Comparison of ENCODE assay signal across 16 cellular contexts in genomic region chr12:59499774-59500173, GRCh38.
A peak's percentile ranks its signal among the peaks of the same experiment; 100 is the strongest.
DNase-seq lines count a peak whose midpoint lies in the region; ATAC-seq and TF ChIP-seq lines count a peak whose summit lies in the region.
"Had no signal": no experiment of that assay in that cellular context is flagged by ENCODE, and none has a peak within 500 bp of the region (broad histone marks: within the 10 kb centered on the region; RNA-seq: fewer than 3 reads in every experiment).

No MANE protein-coding gene starts in this region.

- ATAC-seq in GM19328 (IDR thresholded peaks at IDR 0.05; ENCODE audit: unreplicated experiment): peak; percentile 86
- ATAC-seq in HG02759 (IDR thresholded peaks at IDR 0.05; ENCODE audit: unreplicated experiment): peak; percentile 89
- ATAC-seq in HG03457 (IDR thresholded peaks at IDR 0.05; ENCODE audit: unreplicated experiment): peak; percentile 88
- ATAC-seq: heart left ventricle had no signal

- intact Hi-C loops in transverse colon (cut with DNase I; ENCODE audit: low total_unique reads): no loop called here

- H3K27me3 ChIP-seq in transverse colon: no peaks in the 10 kb centered on the region
- H3K27me3 ChIP-seq: BLaER1 treated with 17β-estradiol and CSF1 and Interleukin-3, amounts not matched to agents 10 nM and 100 nM; heart left ventricle; SJSA1 had no signal

- TF ChIP-seq POLR2A in transverse colon (IDR thresholded peaks at IDR 0.05): no peak

- H3K27ac ChIP-seq in transverse colon: no peak overlapping the region
- H3K27ac ChIP-seq: BLaER1 treated with 17β-estradiol and CSF1 and Interleukin-3, amounts not matched to agents 10 nM and 100 nM; heart left ventricle; SJSA1 had no signal

- POLR2A ChIA-PET in HEK293T (lab: Yijun Ruan, JAX): no interaction called here

- WGBS in transverse colon (ENCODE audit: low coverage in 1 of 2), 2 donors: 65 to 100% methylated on average over 1 of the region's 1 CpG

- peak; percentile 45 for DNase-seq in GM12865 (ENCODE audit: low read depth)
- DNase-seq in mucosa of gallbladder (ENCODE audit: low spot score): no peak
- no peak for DNase-seq in NK-92 treated with Interleukin-12 subunit alpha and Interleukin-12 subunit beta, amount 100 ng/mL, for 24 hours (lab: John Stamatoyannopoulos, UW)
- no peak for DNase-seq in HEK293T (ENCODE audit: extremely low spot score)
- DNase-seq in transverse colon: no peak
- DNase-seq: activated CD4-positive, CD25-positive, alpha-beta regulatory T cell treated with anti-CD3 and anti-CD28 coated beads, Interleukin-2, amount 50 U/mL, for 72 hours; activated naive CD8-positive, alpha-beta T cell treated with anti-CD3 and anti-CD28 coated beads, Interleukin-2, amount 10 ng/mL, durations not matched to agents 7 days and 5 days; effector CD4-positive, alpha-beta T cell; heart left ventricle; mesenchymal stem cell; NCI-H446 had no signal

- no peak overlapping the region for H3K4me3 ChIP-seq in GM12865 (ENCODE audit: low read depth, low read length)
- H3K4me3 ChIP-seq in transverse colon: no peak overlapping the region
- H3K4me3 ChIP-seq: BLaER1 treated with 17β-estradiol and CSF1 and Interleukin-3, amounts not matched to agents 10 nM and 100 nM; heart left ventricle; SJSA1 had no signal

- H3K4me1 ChIP-seq in transverse colon: no peaks in the 10 kb centered on the region
- H3K4me1 ChIP-seq: heart left ventricle, SJSA1 had no signal

- H3K36me3 ChIP-seq in transverse colon: no peaks in the 10 kb centered on the region
- H3K36me3 ChIP-seq: BLaER1 treated with 17β-estradiol and CSF1 and Interleukin-3, amounts not matched to agents 10 nM and 100 nM; heart left ventricle; SJSA1 had no signal

- CTCF ChIA-PET in HEK293T (lab: Yijun Ruan, JAX): no interaction called here

- no peak for TF ChIP-seq CTCF in GM12865 (IDR thresholded peaks at IDR 0.05; ENCODE audit: insufficient read depth, low read depth, low read length, missing control alignments)
- no peak for TF ChIP-seq CTCF in transverse colon (IDR thresholded peaks at IDR 0.05)

- in situ Hi-C loops in transverse colon (cut with MboI; ENCODE audit: low pct_ligation_motif_present in 1 of 4, low pct_unique_long_range_greater_than_20kb in 1 of 4, low sequenced_read_pairs in 3 of 4): no loop called here

- TF ChIP-seq EP300 in transverse colon (IDR thresholded peaks at IDR 0.05; ENCODE audit: low read depth): no peak

- no peaks in the 10 kb centered on the region for H3K9me3 ChIP-seq in transverse colon
- H3K9me3 ChIP-seq: BLaER1 treated with 17β-estradiol and CSF1 and Interleukin-3, amounts not matched to agents 10 nM and 100 nM; heart left ventricle; SJSA1 had no signal

TF ChIP-seq in HEK293T, 16 proteins besides CTCF, POLR2A, EP300 and RAD21:
- TF ChIP-seq HDGF (IDR thresholded peaks at IDR 0.05; ENCODE audit: borderline replicate concordance): no peak
- no peak for TF ChIP-seq PKNOX1 (IDR thresholded peaks at IDR 0.05)
- no peak for TF ChIP-seq NFRKB (IDR thresholded peaks at IDR 0.05)
- no peak for TF ChIP-seq FOXK2 (IDR thresholded peaks at IDR 0.05)
- TF ChIP-seq ZNF384 (IDR thresholded peaks at IDR 0.05): no peak
- TF ChIP-seq SUZ12 (IDR thresholded peaks at IDR 0.05): no peak
- no peak for TF ChIP-seq FOXA1 (IDR thresholded peaks at IDR 0.05)
- TF ChIP-seq BHLHE40 (IDR thresholded peaks at IDR 0.05; ENCODE audit: borderline replicate concordance): no peak
- TF ChIP-seq SP1 (IDR thresholded peaks at IDR 0.05): no peak
- no peak for TF ChIP-seq ARNT (IDR thresholded peaks at IDR 0.05)
- no peak for TF ChIP-seq ELF4 (IDR thresholded peaks at IDR 0.05)
- no peak for TF ChIP-seq TARDBP (IDR thresholded peaks at IDR 0.05)
